22 cellular contexts compared by ENCODE assay signal in genomic region chrX:103849558-103849957, GRCh38. TPM values are rescaled to one million over a fixed set of nuclear protein-coding genes. Genes with fewer than 3 reads are reported as not detected.
DNase-seq lines count a peak whose midpoint lies in the region; ATAC-seq, FAIRE-seq and TF ChIP-seq lines count a peak whose summit lies in the region.
"Had no signal": no experiment of that assay in that cellular context is flagged by ENCODE, and none has a peak within 500 bp of the region (broad histone marks: within the 10 kb centered on the region; RNA-seq: fewer than 3 reads in every experiment).

No MANE protein-coding gene starts in this region.

- no peak for TF ChIP-seq POLR2A in A549 (IDR thresholded peaks at IDR 0.05; ENCODE audit: low read length)

- ATAC-seq in A549, result no peak
- ATAC-seq: GM12878 had no signal

- H3K4me1 ChIP-seq in A549 (no peaks in the 10 kb centered on the region), A673 (ENCODE audit: insufficient read depth, low read length, poor library complexity, severe bottlenecking) (no peaks in the 10 kb centered on the region), astrocyte (ENCODE audit: insufficient read depth, low read length) (peaks cover 8% of the 10 kb centered on the region)
- H3K4me1 ChIP-seq: BE2C, BLaER1 had no signal

- no peaks in the 10 kb centered on the region for H3K27me3 ChIP-seq in A673 (replicated peaks; ENCODE audit: insufficient read depth, low read depth, low read length, poor library complexity)
- H3K27me3 ChIP-seq in astrocyte (ENCODE audit: insufficient read depth, low read length), result no peaks in the 10 kb centered on the region
- H3K27me3 ChIP-seq: BE2C, BLaER1 had no signal

- no peaks in the 10 kb centered on the region for H3K36me3 ChIP-seq in A673 (ENCODE audit: insufficient read depth, low read length, poor library complexity, severe bottlenecking)
- H3K36me3 ChIP-seq in astrocyte (ENCODE audit: insufficient read depth, low read length), result no peaks in the 10 kb centered on the region
- H3K36me3 ChIP-seq: BE2C, BLaER1 had no signal

- CTCF ChIA-PET in A549 (lab: Yijun Ruan, JAX), result interaction anchor here (1.6 to 1.8 kb wide), 2 partner anchors 17 to 70 kb away, joined by 3 to 5 read pairs; partner anchors contain the start of gene RAB9B
- CTCF ChIA-PET in A673 (lab: Charles Lee), result no interaction called here

- no TSS peak for BruUV-seq in A673 (replicated peaks; lab: Mats Ljungman, UMichigan)

- TF ChIP-seq EP300 in A549 (IDR thresholded peaks at IDR 0.05), result no peak

- peaks cover 12% of the 10 kb centered on the region for H3K4me1 Mint-ChIP-seq in astrocyte (ENCODE audit: low read depth, unreplicated experiment)
- H3K4me1 Mint-ChIP-seq: CD14-positive monocyte; CD4-positive, alpha-beta memory T cell; CD4-positive, CD25-positive, alpha-beta regulatory T cell; CD8-positive, alpha-beta memory T cell had no signal

- H3K9ac ChIP-seq in astrocyte (ENCODE audit: low read length), result no peak overlapping the region
- H3K9ac ChIP-seq: BLaER1 had no signal

- H3K4me2 ChIP-seq in A549, result no peak overlapping the region
- no peak overlapping the region for H3K4me2 ChIP-seq in astrocyte (ENCODE audit: low read length)
- H3K4me2 ChIP-seq: BLaER1 had no signal

- no peak for DNase-seq in A549 (ENCODE audit: low read depth in 1 of 2, low spot score in 1 of 2)
- peak; percentile 5 for DNase-seq in A673 (ENCODE audit: low spot score)
- no peak for DNase-seq in astrocyte (ENCODE audit: low read depth)
- peak; percentile 1 for DNase-seq in left kidney (ENCODE audit: low read depth, low spot score)
- DNase-seq in COLO668 (lab: John Stamatoyannopoulos, UW; ENCODE audit: unreplicated experiment), result no peak
- no peak for DNase-seq in COR-L47 (lab: John Stamatoyannopoulos, UW)
- DNase-seq in activated CD4-positive, alpha-beta T cell treated with anti-CD3 and anti-CD28 coated beads for 1 hour, result no peak
- no peak for DNase-seq in NAMALWA (ENCODE audit: low spot score)
- DNase-seq: 8988T; ACHN; BE2C; C1 segment of cervical spinal cord; CD4-positive, alpha-beta memory T cell; CD4-positive, CD25-positive, alpha-beta regulatory T cell; CD8-positive, alpha-beta memory T cell; DMS79 treated with DMSO at 0.1 percent for 48 hours had no signal

- no peaks in the 10 kb centered on the region for H3K79me2 ChIP-seq in astrocyte (ENCODE audit: insufficient read depth, low read length)

- TF ChIP-seq RAD21 in A549 (conservative IDR thresholded peaks at IDR 0.05 in 1 of 2, IDR thresholded peaks at IDR 0.05 in 1 of 2), result no peak

- no peak overlapping the region for H2AFZ ChIP-seq in astrocyte (ENCODE audit: low read depth, low read length)

- no peak overlapping the region for H3K4me3 ChIP-seq in A549
- H3K4me3 ChIP-seq in A673 (ENCODE audit: low read depth, low read length, poor library complexity, severe bottlenecking), result no peak overlapping the region
- no peak overlapping the region for H3K4me3 ChIP-seq in astrocyte (ENCODE audit: insufficient read depth, low read depth, low read length)
- H3K4me3 ChIP-seq: BLaER1, GM12878 had no signal

- H3K27ac ChIP-seq in A549, result no peak overlapping the region
- H3K27ac ChIP-seq in A673 (ENCODE audit: low read depth, low read length, poor library complexity, severe bottlenecking), result no peak overlapping the region
- no peak overlapping the region for H3K27ac ChIP-seq in astrocyte (ENCODE audit: low read depth, low read length)
- H3K27ac ChIP-seq: BLaER1 had no signal

- H3K9me3 Mint-ChIP-seq in astrocyte (ENCODE audit: unreplicated experiment), result no peaks in the 10 kb centered on the region
- H3K9me3 Mint-ChIP-seq: CD14-positive monocyte; CD4-positive, alpha-beta memory T cell; CD8-positive, alpha-beta memory T cell had no signal

- no peaks in the 10 kb centered on the region for H4K20me1 ChIP-seq in astrocyte (ENCODE audit: insufficient read depth, low read length)
- H4K20me1 ChIP-seq: BLaER1 had no signal

- no peaks in the 10 kb centered on the region for H3K27me3 Mint-ChIP-seq in astrocyte (ENCODE audit: low read depth, unreplicated experiment)

- WGBS in A549 (ENCODE audit: missing lambda C conversion rate), result 52% methylated on average over 1 of the region's 1 CpG

- H3K9me3 ChIP-seq in A549 (0 out of 3 replicates have a peak, but pooled peaks cover 2% of the 10 kb centered on the region), A673 (ENCODE audit: low read depth, low read length, poor library complexity, severe bottlenecking) (no peaks in the 10 kb centered on the region), astrocyte (ENCODE audit: insufficient read depth, low read depth, low read length) (no peaks in the 10 kb centered on the region)
- H3K9me3 ChIP-seq: BE2C, BLaER1 had no signal

- TF ChIP-seq CTCF in A549 (IDR thresholded peaks at IDR 0.05), result no peak
- TF ChIP-seq CTCF in A673 (conservative IDR thresholded peaks at IDR 0.05; ENCODE audit: low read depth, low read length), result no peak
- TF ChIP-seq CTCF in astrocyte (IDR thresholded peaks at IDR 0.05; ENCODE audit: insufficient read depth, low read depth, low read length), result no peak

- H3K36me3 Mint-ChIP-seq in astrocyte (ENCODE audit: low read depth, unreplicated experiment), result no peaks in the 10 kb centered on the region
- H3K36me3 Mint-ChIP-seq: CD14-positive monocyte; CD4-positive, alpha-beta memory T cell; CD4-positive, CD25-positive, alpha-beta regulatory T cell; CD8-positive, alpha-beta memory T cell had no signal

- FAIRE-seq in A549 (lab: Jason Lieb, UNC) (no peak), astrocyte (lab: Jason Lieb, UNC) (peak; percentile 54)
- FAIRE-seq: A204.1, G401.6, GM12878, GM12892 had no signal

- H3K4me3 Mint-ChIP-seq in astrocyte (ENCODE audit: unreplicated experiment), result no peak overlapping the region
- H3K4me3 Mint-ChIP-seq: CD14-positive monocyte; CD4-positive, alpha-beta memory T cell; CD4-positive, CD25-positive, alpha-beta regulatory T cell; CD8-positive, alpha-beta memory T cell had no signal

- intact Hi-C loops in A673 (cut with micrococcal nuclease; ENCODE audit: unreplicated experiment), result loop anchor here (5.0 kb wide), 2 partner anchors 163 to 423 kb away; partner anchors contain the start of gene H2BW1

- no peak overlapping the region for H3K27ac Mint-ChIP-seq in astrocyte (ENCODE audit: unreplicated experiment)
- H3K27ac Mint-ChIP-seq: CD14-positive monocyte; CD4-positive, alpha-beta memory T cell; CD4-positive, CD25-positive, alpha-beta regulatory T cell; CD8-positive, alpha-beta memory T cell had no signal

- POLR2A ChIA-PET in A549 (lab: Yijun Ruan, JAX), result no interaction called here
- POLR2A ChIA-PET in A673 (lab: Charles Lee; ENCODE audit: low non-redundant PET), result no interaction called here

TF ChIP-seq in A549, 52 proteins besides CTCF, POLR2A, EP300 and RAD21:
- TF ChIP-seq MAFK (IDR thresholded peaks at IDR 0.05; ENCODE audit: partially characterized antibody) (peak; percentile 66), FOXS1 (CRISPR knock-in tag; IDR thresholded peaks at IDR 0.05) (no peak)

RNA-seq across cellular contexts. Expression of gene RAB9B, which starts 17.5 kb away (rescaled TPM):
- polyA plus RNA-seq in A549 (2011; rRNA removed) (0.15 and 0.16 TPM in 2 replicates), A549 (2017; fragmentation: RNase III; extraction: RNeasy Plus Mini Kit Qiagen cat#74134 plus additional on column Dnase treatment) (0.09 to 0.17 TPM (median 0.14 TPM) in 3 replicates)
- 0.01 and 0.03 TPM in 2 replicates for polyA plus RNA-seq in A549 (2012; cell fraction: cytosol; rRNA removed)
- 0.01 and 0.04 TPM in 2 replicates for polyA plus RNA-seq in A549 (2012; cell fraction: nucleus; rRNA removed)
- 0.05 and 0.17 TPM in 2 replicates for polyA minus RNA-seq in A549 (2011; rRNA and poly(A)+ RNA removed)
- total RNA-seq in A673 (2021) (0.61 and 0.67 TPM in 2 replicates), astrocyte (1.7 and 2.2 TPM in 2 replicates)

Comparison
In these comparisons a context has a peak if more than half of its experiments do, and no peak if none do; other contexts are left out.
1. DNase-seq: peak in A673 (single experiment) and left kidney (single experiment); none in A549 (0 of 2), astrocyte (single experiment), COLO668 (single experiment), COR-L47 (single experiment), activated CD4-positive, alpha-beta T cell treated with anti-CD3 and anti-CD28 coated beads for 1 hour (single experiment) and NAMALWA (single experiment).